21 cellular contexts compared by ENCODE assay signal in genomic region chr20:38497246-38497645, GRCh38.
"Had no signal": no experiment of that assay in that cellular context is flagged by ENCODE, and none has a peak within 500 bp of the region (broad histone marks: within the 10 kb centered on the region; RNA-seq: fewer than 3 reads in every experiment).

No MANE protein-coding gene starts in this region.

- H3K27ac ChIP-seq: coronary artery, epithelial cell of prostate, heart right ventricle, left lung, stomach, suprapubic skin, tibial nerve had no signal

- FAIRE-seq: kidney, small intestine had no signal

- DNase-seq: activated CD4-positive, alpha-beta memory T cell treated with anti-CD3 and anti-CD28 coated beads for 36 hours; activated CD4-positive, alpha-beta T cell treated with anti-CD3 and anti-CD28 coated beads for 48 hours; activated effector memory CD4-positive, alpha-beta T cell treated with Interleukin-2 at 50 U/mL for 16 hours; activated naive CD4-positive, alpha-beta T cell treated with anti-CD3 and anti-CD28 coated beads, Interleukin-2, amount 10 ng/mL, durations not matched to agents 7 days and 5 days; activated T-cell treated with anti-CD3 and anti-CD28 coated beads, Interleukin-2, amount 50 U/mL, for 72 hours; foreskin fibroblast; heart right ventricle; kidney; left lung; naive thymus-derived CD4-positive, alpha-beta T cell; occipital lobe; small intestine; stimulated activated CD4-positive, alpha-beta T cell treated with anti-CD3 and anti-CD28 coated beads, Interleukin-2, amount 100 ng/mL, for 24 hours; stomach had no signal

- H3K4me1 ChIP-seq: left lung, stomach, suprapubic skin, tibial nerve had no signal

- ATAC-seq: activated T-cell treated with anti-CD3 and anti-CD28 coated beads, Interleukin-2, amount 50 U/mL, for 72 hours; heart right ventricle; left lung; naive thymus-derived CD4-positive, alpha-beta T cell; sciatic nerve; stimulated activated memory B cell treated with anti-CD40 and anti-IgM and Interleukin-4, amounts not matched to agents 10 μg/mL and 1 μg/mL and 100 μg/mL, for 72 hours had no signal

- H3K9me3 ChIP-seq: heart right ventricle, left lung, stomach, suprapubic skin, tibial nerve had no signal

- H3K27me3 ChIP-seq: heart right ventricle, left lung, stomach, suprapubic skin, tibial nerve had no signal

- H3K4me3 ChIP-seq: coronary artery, heart right ventricle, left lung, lung, stomach, suprapubic skin, tibial nerve had no signal
